ENCODE assay signal across 21 cellular contexts in genomic region chr14:47269788-47270492, GRCh38.
A peak's percentile ranks its signal among the peaks of the same experiment; 100 is the strongest.
DNase-seq lines count a peak whose midpoint lies in the region; ATAC-seq, FAIRE-seq and TF ChIP-seq lines count a peak whose summit lies in the region.
"Had no signal": no experiment of that assay in that cellular context is flagged by ENCODE, and none has a peak within 500 bp of the region (broad histone marks: within the 10 kb centered on the region; RNA-seq: fewer than 3 reads in every experiment).

No MANE protein-coding gene starts in this region.

- H3F3A ChIP-seq in PC-3 (ENCODE audit: low read length, unreplicated experiment) (no peaks in the 10 kb centered on the region), neural cell (ENCODE audit: insufficient read depth, low read length, poor library complexity, severe bottlenecking) (no peaks in the 10 kb centered on the region), neural progenitor cell (ENCODE audit: low read depth) (no peaks in the 10 kb centered on the region)

- H3K27me3 Mint-ChIP-seq in endothelial cell (ENCODE audit: unreplicated experiment): no peaks in the 10 kb centered on the region
- no peaks in the 10 kb centered on the region for H3K27me3 Mint-ChIP-seq in neural progenitor cell (ENCODE audit: insufficient read depth, low read depth)
- H3K27me3 Mint-ChIP-seq: CD4-positive, CD25-positive, alpha-beta regulatory T cell; natural killer cell treated with Interleukin-12 subunit alpha and Interleukin-12 subunit beta and Interleukin-15 and Interleukin-18, amount 100 ng/mL, for 72 hours had no signal

- no peak for TF ChIP-seq CTCF in PC-3 (conservative IDR thresholded peaks at IDR 0.05; ENCODE audit: low read depth, low read length)
- TF ChIP-seq CTCF in coronary artery (IDR thresholded peaks at IDR 0.05): no peak
- no peak for TF ChIP-seq CTCF in neural cell (IDR thresholded peaks at IDR 0.05; ENCODE audit: poor library complexity, severe bottlenecking)
- TF ChIP-seq CTCF in pancreas (IDR thresholded peaks at IDR 0.05): no peak
- TF ChIP-seq CTCF in endothelial cell (IDR thresholded peaks at IDR 0.05; ENCODE audit: unreplicated experiment): no peak
- no peak for TF ChIP-seq CTCF in neural progenitor cell (IDR thresholded peaks at IDR 0.05)

- H4K20me1 ChIP-seq in PC-3 (ENCODE audit: low read length) (no peaks in the 10 kb centered on the region), neural cell (ENCODE audit: insufficient read depth) (no peaks in the 10 kb centered on the region), neural progenitor cell (ENCODE audit: low read depth) (no peaks in the 10 kb centered on the region)

- H3K9me3 ChIP-seq in PC-3 (ENCODE audit: low read length) (no peaks in the 10 kb centered on the region), neural cell (ENCODE audit: low read length) (no peaks in the 10 kb centered on the region), pancreas (no peaks in the 10 kb centered on the region), neural progenitor cell (ENCODE audit: low read depth) (no peaks in the 10 kb centered on the region)

- H3K79me2 ChIP-seq in PC-3 (ENCODE audit: low read length): no peaks in the 10 kb centered on the region
- H3K79me2 ChIP-seq in neural cell (replicated peaks; ENCODE audit: insufficient read depth, low read length): no peaks in the 10 kb centered on the region
- no peaks in the 10 kb centered on the region for H3K79me2 ChIP-seq in neural progenitor cell (ENCODE audit: low read depth)

- H3K4me3 ChIP-seq in PC-3 (ENCODE audit: low read length) (no peak overlapping the region), coronary artery (peak overlapping the region; percentile 49), neural cell (ENCODE audit: low read length) (peak overlapping the region; percentile 6), pancreas (no peak overlapping the region), neural progenitor cell (no peak overlapping the region)

- H3K4me2 ChIP-seq in PC-3 (ENCODE audit: low read length): 0 out of 2 replicates have a peak overlapping the region, but pooled peaks have one; percentile 3
- peak overlapping the region; percentile 32 for H3K4me2 ChIP-seq in neural cell (ENCODE audit: low read length)
- no peak overlapping the region for H3K4me2 ChIP-seq in neural progenitor cell

- POLR2A ChIA-PET in PC-3 (lab: Charles Lee; ENCODE audit: unreplicated experiment): no interaction called here

- H3K9me3 Mint-ChIP-seq in endothelial cell (ENCODE audit: unreplicated experiment) (no peaks in the 10 kb centered on the region), neural progenitor cell (no peaks in the 10 kb centered on the region)
- H3K9me3 Mint-ChIP-seq: endodermal cell, H9 had no signal

- H2AFZ ChIP-seq in PC-3 (ENCODE audit: low read length) (0 out of 2 replicates have a peak overlapping the region, but pooled peaks have one; percentile 10), neural cell (ENCODE audit: low read depth, low read length) (no peak overlapping the region), neural progenitor cell (replicated peaks) (no peak overlapping the region)

- H3K9ac ChIP-seq in PC-3 (ENCODE audit: low read length): no peak overlapping the region
- no peak overlapping the region for H3K9ac ChIP-seq in neural cell (ENCODE audit: low read length)
- no peak overlapping the region for H3K9ac ChIP-seq in neural progenitor cell

- no peaks in the 10 kb centered on the region for H3K9me2 ChIP-seq in PC-3 (replicated peaks; ENCODE audit: low read length)
- no peaks in the 10 kb centered on the region for H3K9me2 ChIP-seq in neural cell (ENCODE audit: insufficient read depth, low read length)

- H3K4me1 Mint-ChIP-seq in endothelial cell (ENCODE audit: unreplicated experiment) (peaks cover 5% of the 10 kb centered on the region), neural progenitor cell (no peaks in the 10 kb centered on the region)
- H3K4me1 Mint-ChIP-seq: CD4-positive, CD25-positive, alpha-beta regulatory T cell; H9 had no signal

- WGBS in pancreas, 2 donors: 60 to 78% methylated on average over 6 of the region's 6 CpGs

- CTCF ChIA-PET in PC-3 (lab: Charles Lee): interaction anchor here (0.5 kb wide), 1 partner anchor 62 kb away, joined by 3 read pairs; no protein-coding TSS in a partner anchor

- TSS peak; percentile 94 for BruUV-seq in PC-3 (replicated peaks; lab: Mats Ljungman, UMichigan)

- H3K27ac Mint-ChIP-seq in endothelial cell (ENCODE audit: unreplicated experiment): no peak overlapping the region
- H3K27ac Mint-ChIP-seq in neural progenitor cell: no peak overlapping the region
- H3K27ac Mint-ChIP-seq: CD4-positive, CD25-positive, alpha-beta regulatory T cell; endodermal cell; H9; natural killer cell treated with Interleukin-12 subunit alpha and Interleukin-12 subunit beta and Interleukin-15 and Interleukin-18, amount 100 ng/mL, for 72 hours had no signal

- peak; percentile 4 for DNase-seq in GM03348 (ENCODE audit: low spot score)
- DNase-seq in PC-3: no peak
- no peak for DNase-seq in coronary artery (ENCODE audit: low spot score)
- no peak for DNase-seq in SKM-1 (lab: John Stamatoyannopoulos, UW; ENCODE audit: unreplicated experiment)
- DNase-seq in pancreas: no peak
- no peak for DNase-seq in endothelial cell (ENCODE audit: low spot score)
- DNase-seq in neural progenitor cell (ENCODE audit: low spot score): no peak
- DNase-seq: activated CD4-positive, alpha-beta T cell treated with anti-CD3 and anti-CD28 coated beads, Interleukin-2, amount 50 U/mL, for 48 hours; activated T-cell treated with anti-CD3 and anti-CD28 coated beads for 4 hours; CD4-positive, CD25-positive, alpha-beta regulatory T cell; endodermal cell; GF-D8; H9; NCI-H2029; NCI-H510A treated with DMSO at 0.1 percent for 48 hours; SIG-M5; T-helper 2 cell; WERI-Rb-1 had no signal

- H3K27ac ChIP-seq in PC-3 (ENCODE audit: low read length): no peak overlapping the region
- no peak overlapping the region for H3K27ac ChIP-seq in coronary artery
- peak overlapping the region; percentile 54 for H3K27ac ChIP-seq in neural cell (ENCODE audit: low read length)
- no peak overlapping the region for H3K27ac ChIP-seq in pancreas
- no peak overlapping the region for H3K27ac ChIP-seq in neural progenitor cell
- H3K27ac ChIP-seq: WERI-Rb-1 had no signal

- no peak for FAIRE-seq in pancreas (lab: Jason Lieb, UNC)
- FAIRE-seq: GM12891 had no signal

- peak; percentile 82 for TF ChIP-seq EP300 in neural cell (conservative IDR thresholded peaks at IDR 0.05; ENCODE audit: poor library complexity, severe bottlenecking)

- no peaks in the 10 kb centered on the region for H3K36me3 Mint-ChIP-seq in endothelial cell (ENCODE audit: low read depth, unreplicated experiment)
- no peaks in the 10 kb centered on the region for H3K36me3 Mint-ChIP-seq in neural progenitor cell
- H3K36me3 Mint-ChIP-seq: CD4-positive, CD25-positive, alpha-beta regulatory T cell had no signal

- H3K27me3 ChIP-seq in PC-3 (ENCODE audit: low read length) (no peaks in the 10 kb centered on the region), neural cell (ENCODE audit: insufficient read depth, low read depth, low read length) (no peaks in the 10 kb centered on the region), pancreas (no peaks in the 10 kb centered on the region), neural progenitor cell (no peaks in the 10 kb centered on the region)

- intact Hi-C loops in PC-3 (cut with micrococcal nuclease): loop anchor here (10.0 kb wide), 1 partner anchor 215 kb away; no protein-coding TSS in a partner anchor
- intact Hi-C loops in pancreas (cut with DNase I): no loop called here

- H3K4me3 Mint-ChIP-seq in endothelial cell (ENCODE audit: unreplicated experiment) (no peak overlapping the region), neural progenitor cell (no peak overlapping the region)
- H3K4me3 Mint-ChIP-seq: CD4-positive, CD25-positive, alpha-beta regulatory T cell; endodermal cell; H9; natural killer cell treated with Interleukin-12 subunit alpha and Interleukin-12 subunit beta and Interleukin-15 and Interleukin-18, amount 100 ng/mL, for 72 hours had no signal

- ATAC-seq in PC-3 (no peak), pancreas (no peak)
- ATAC-seq: natural killer cell treated with Interleukin-12 subunit alpha and Interleukin-12 subunit beta and Interleukin-15 and Interleukin-18, amount 100 ng/mL, for 72 hours had no signal

- no peaks in the 10 kb centered on the region for H3K4me1 ChIP-seq in PC-3 (ENCODE audit: insufficient read depth, low read length)
- H3K4me1 ChIP-seq in pancreas: no peaks in the 10 kb centered on the region
- H3K4me1 ChIP-seq in neural progenitor cell: no peaks in the 10 kb centered on the region

- TF ChIP-seq RAD21 in neural cell (conservative IDR thresholded peaks at IDR 0.05): peak; percentile 25

- H3K36me3 ChIP-seq in PC-3 (ENCODE audit: low read depth, low read length): no peaks in the 10 kb centered on the region
- no peaks in the 10 kb centered on the region for H3K36me3 ChIP-seq in neural cell (ENCODE audit: insufficient read depth, low read length)
- no peaks in the 10 kb centered on the region for H3K36me3 ChIP-seq in pancreas
- no peaks in the 10 kb centered on the region for H3K36me3 ChIP-seq in neural progenitor cell
- H3K36me3 ChIP-seq: WERI-Rb-1 had no signal

TF ChIP-seq in neural cell, 6 proteins besides CTCF, POLR2A, EP300 and RAD21 (continues in another document):
- TF ChIP-seq EZH2 (IDR thresholded peaks at IDR 0.05; ENCODE audit: borderline replicate concordance, insufficient read depth, low read length, poor library complexity, severe bottlenecking) (no peak), TAF1 (IDR thresholded peaks at IDR 0.05; ENCODE audit: low read depth) (no peak), MXI1 (conservative IDR thresholded peaks at IDR 0.05; ENCODE audit: poor library complexity, severe bottlenecking) (peak; percentile 27), SMC3 (conservative IDR thresholded peaks at IDR 0.05; ENCODE audit: poor library complexity) (peak; percentile 22)

Comparison
In these comparisons a context has a peak if more than half of its experiments do, and no peak if none do; other contexts are left out.
1. H3K4me3 ChIP-seq: peak in coronary artery (single experiment) and neural cell (single experiment); none in PC-3 (single experiment), pancreas (0 of 4) and neural progenitor cell (single experiment).